Comparison of ENCODE assay signal across 8 cellular contexts in the genomic region with DNA sequence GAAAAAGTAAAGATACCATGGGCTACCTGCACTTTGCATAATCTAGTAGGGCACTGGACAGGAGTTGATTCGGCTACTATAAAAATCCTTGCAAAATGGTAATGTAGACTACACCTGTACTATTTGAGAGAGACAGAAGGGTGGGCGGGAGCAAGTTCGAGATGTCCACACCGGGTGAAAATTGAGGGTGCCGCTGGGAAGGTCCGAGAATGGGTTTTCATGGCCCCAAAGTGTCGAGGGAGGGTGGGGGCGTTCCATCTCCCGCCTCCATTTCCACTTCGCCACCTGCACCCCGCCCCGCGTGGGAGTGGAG. TPM values are rescaled to one million over a fixed set of nuclear protein-coding genes. Genes with fewer than 3 reads are reported as not detected.
DNase-seq lines count a peak whose midpoint lies in the region; ATAC-seq and TF ChIP-seq lines count a peak whose summit lies in the region.

No MANE protein-coding gene starts in this region.

- no peaks in the 10 kb centered on the region for H3K4me1 Mint-ChIP-seq in Calu3 (ENCODE audit: low read depth, unreplicated experiment)

- peaks cover 2% of the 10 kb centered on the region for H3K9me3 Mint-ChIP-seq in Calu3 (ENCODE audit: low read depth, unreplicated experiment)

- no peak for TF ChIP-seq EP300 in upper lobe of left lung (IDR thresholded peaks at IDR 0.05)

- H3K9me3 ChIP-seq in adipocyte (ENCODE audit: control insufficient read depth, low read length) = no peaks in the 10 kb centered on the region
- no peaks in the 10 kb centered on the region for H3K9me3 ChIP-seq in liver (ENCODE audit: control insufficient read depth in 4 of 4, low read length in 3 of 4)
- H3K9me3 ChIP-seq in upper lobe of left lung = no peaks in the 10 kb centered on the region

- peak overlapping the region; percentile 99 for H3K9ac ChIP-seq in adipocyte (ENCODE audit: low read length)
- peak overlapping the region; percentile 80 to 91 for H3K9ac ChIP-seq in liver (ENCODE audit: low read depth in 1 of 2, low read length in 2 of 2)

- ATAC-seq in HG03064 (IDR thresholded peaks at IDR 0.05; ENCODE audit: low read depth, unreplicated experiment) (peak; percentile 3), upper lobe of left lung (ENCODE audit: low FRiP score in 2 of 2) (peak in 1 of 2 donors; percentile 19)

- H3K27ac ChIP-seq in liver (ENCODE audit: low read depth in 1 of 2, low read length in 2 of 2) (peak overlapping the region; percentile 80 to 92), upper lobe of left lung (peak overlapping the region; percentile 89 to 98 (median 92))

- WGBS in liver = under 1% methylated on average over 13 of the region's 13 CpGs
- WGBS in upper lobe of left lung, 2 donors = 0 to 7% methylated on average over 5 to 13 of the region's 13 CpGs

- DNase-seq in Calu3 (no peak), adipocyte (ENCODE audit: low read depth) (no peak), upper lobe of left lung (no peak), SIG-M5 treated with dmso at 0.1 percent for 504 hours (lab: John Stamatoyannopoulos, UW; ENCODE audit: unreplicated experiment) (no peak), germinal center (ENCODE audit: low spot score) (no peak), NCI-H2107 treated with DMSO at 0.1 percent for 48 hours (lab: John Stamatoyannopoulos, UW; ENCODE audit: unreplicated experiment) (no peak)

- peaks cover 18% of the 10 kb centered on the region for H3K36me3 Mint-ChIP-seq in Calu3 (ENCODE audit: insufficient read depth, unreplicated experiment)

- H3K4me1 ChIP-seq in adipocyte (ENCODE audit: control insufficient read depth, insufficient read depth, low read length) (peaks cover 16% of the 10 kb centered on the region), liver (ENCODE audit: control insufficient read depth in 4 of 4, insufficient read depth in 4 of 4, low read length in 3 of 4) (peaks cover 0 to 9% (median 5%) of the 10 kb centered on the region in 4 donors), upper lobe of left lung (peaks cover 10 to 22% (median 12%) of the 10 kb centered on the region in 4 donors)

- H3K36me3 ChIP-seq in adipocyte (ENCODE audit: control insufficient read depth, insufficient read depth, low read length, severe bottlenecking) = peaks cover 1% of the 10 kb centered on the region
- H3K36me3 ChIP-seq in liver (ENCODE audit: control insufficient read depth in 4 of 4, insufficient read depth in 3 of 4, low read depth in 1 of 4, low read length in 3 of 4) = no peaks in the 10 kb centered on the region
- H3K36me3 ChIP-seq in upper lobe of left lung = peaks cover 0 to 6% (median under 1%) of the 10 kb centered on the region in 4 donors

- no peaks in the 10 kb centered on the region for H3K27me3 Mint-ChIP-seq in Calu3 (ENCODE audit: unreplicated experiment)

- BruUV-seq in Calu3 (replicated peaks; lab: Mats Ljungman, UMichigan) = no TSS peak

- no peak for TF ChIP-seq CTCF in Calu3 (IDR thresholded peaks at IDR 0.05; ENCODE audit: unreplicated experiment)
- TF ChIP-seq CTCF in liver (IDR thresholded peaks at IDR 0.05; ENCODE audit: low read depth, low read length, missing input control) = no peak
- no peak for TF ChIP-seq CTCF in upper lobe of left lung (IDR thresholded peaks at IDR 0.05)

- peak overlapping the region; percentile 94 for H3K27ac Mint-ChIP-seq in Calu3 (ENCODE audit: unreplicated experiment)

- TF ChIP-seq RAD21 in liver (IDR thresholded peaks at IDR 0.05) = no peak

- H3K4me3 Mint-ChIP-seq in Calu3 (ENCODE audit: low read depth, unreplicated experiment) = peak overlapping the region; percentile 90

- CTCF ChIA-PET in Calu3 (lab: Charles Lee) = no interaction called here

- H3K27me3 ChIP-seq in adipocyte (replicated peaks; ENCODE audit: control insufficient read depth, insufficient read depth, low read length) = no peaks in the 10 kb centered on the region
- no peaks in the 10 kb centered on the region for H3K27me3 ChIP-seq in liver (ENCODE audit: control insufficient read depth in 4 of 4, insufficient read depth in 4 of 4, low read length in 3 of 4)
- H3K27me3 ChIP-seq in upper lobe of left lung = no peaks in the 10 kb centered on the region

- H3K4me3 ChIP-seq in adipocyte (ENCODE audit: low read length) (peak overlapping the region; percentile 99), liver (ENCODE audit: low read depth in 1 of 3, low read length in 3 of 3) (peak overlapping the region; percentile 76 to 98 (median 78)), upper lobe of left lung (peak overlapping the region; percentile 71 to 81 (median 80))

- intact Hi-C loops in Calu3 (cut with micrococcal nuclease; ENCODE audit: unreplicated experiment) = no loop called here

- TF ChIP-seq POLR2A in upper lobe of left lung (IDR thresholded peaks at IDR 0.05) = no peak

TF ChIP-seq in liver, 16 proteins besides CTCF, POLR2A, EP300 and RAD21:
- TF ChIP-seq GABPA (IDR thresholded peaks at IDR 0.05 in 1 of 2, conservative IDR thresholded peaks at IDR 0.05 in 1 of 2) (no peak), HNF4A (conservative IDR thresholded peaks at IDR 0.05) (no peak), NR2F2 (IDR thresholded peaks at IDR 0.05) (no peak), FOXA2 (IDR thresholded peaks at IDR 0.05) (no peak), SP1 (IDR thresholded peaks at IDR 0.05) (no peak), RXRA (IDR thresholded peaks at IDR 0.05) (no peak), HNF4G (IDR thresholded peaks at IDR 0.05) (no peak), FOXA1 (IDR thresholded peaks at IDR 0.05) (no peak), JUND (IDR thresholded peaks at IDR 0.05) (no peak), EGR1 (IDR thresholded peaks at IDR 0.05; ENCODE audit: low read depth in 2 of 2) (no peak), YY1 (IDR thresholded peaks at IDR 0.05) (no peak), TAF1 (conservative IDR thresholded peaks at IDR 0.05) (no peak)
- TF ChIP-seq, protein P1, sequence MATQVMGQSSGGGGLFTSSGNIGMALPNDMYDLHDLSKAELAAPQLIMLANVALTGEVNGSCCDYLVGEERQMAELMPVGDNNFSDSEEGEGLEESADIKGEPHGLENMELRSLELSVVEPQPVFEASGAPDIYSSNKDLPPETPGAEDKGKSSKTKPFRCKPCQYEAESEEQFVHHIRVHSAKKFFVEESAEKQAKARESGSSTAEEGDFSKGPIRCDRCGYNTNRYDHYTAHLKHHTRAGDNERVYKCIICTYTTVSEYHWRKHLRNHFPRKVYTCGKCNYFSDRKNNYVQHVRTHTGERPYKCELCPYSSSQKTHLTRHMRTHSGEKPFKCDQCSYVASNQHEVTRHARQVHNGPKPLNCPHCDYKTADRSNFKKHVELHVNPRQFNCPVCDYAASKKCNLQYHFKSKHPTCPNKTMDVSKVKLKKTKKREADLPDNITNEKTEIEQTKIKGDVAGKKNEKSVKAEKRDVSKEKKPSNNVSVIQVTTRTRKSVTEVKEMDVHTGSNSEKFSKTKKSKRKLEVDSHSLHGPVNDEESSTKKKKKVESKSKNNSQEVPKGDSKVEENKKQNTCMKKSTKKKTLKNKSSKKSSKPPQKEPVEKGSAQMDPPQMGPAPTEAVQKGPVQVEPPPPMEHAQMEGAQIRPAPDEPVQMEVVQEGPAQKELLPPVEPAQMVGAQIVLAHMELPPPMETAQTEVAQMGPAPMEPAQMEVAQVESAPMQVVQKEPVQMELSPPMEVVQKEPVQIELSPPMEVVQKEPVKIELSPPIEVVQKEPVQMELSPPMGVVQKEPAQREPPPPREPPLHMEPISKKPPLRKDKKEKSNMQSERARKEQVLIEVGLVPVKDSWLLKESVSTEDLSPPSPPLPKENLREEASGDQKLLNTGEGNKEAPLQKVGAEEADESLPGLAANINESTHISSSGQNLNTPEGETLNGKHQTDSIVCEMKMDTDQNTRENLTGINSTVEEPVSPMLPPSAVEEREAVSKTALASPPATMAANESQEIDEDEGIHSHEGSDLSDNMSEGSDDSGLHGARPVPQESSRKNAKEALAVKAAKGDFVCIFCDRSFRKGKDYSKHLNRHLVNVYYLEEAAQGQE (IDR thresholded peaks at IDR 0.05) = no peak
- TF ChIP-seq, protein P2, sequence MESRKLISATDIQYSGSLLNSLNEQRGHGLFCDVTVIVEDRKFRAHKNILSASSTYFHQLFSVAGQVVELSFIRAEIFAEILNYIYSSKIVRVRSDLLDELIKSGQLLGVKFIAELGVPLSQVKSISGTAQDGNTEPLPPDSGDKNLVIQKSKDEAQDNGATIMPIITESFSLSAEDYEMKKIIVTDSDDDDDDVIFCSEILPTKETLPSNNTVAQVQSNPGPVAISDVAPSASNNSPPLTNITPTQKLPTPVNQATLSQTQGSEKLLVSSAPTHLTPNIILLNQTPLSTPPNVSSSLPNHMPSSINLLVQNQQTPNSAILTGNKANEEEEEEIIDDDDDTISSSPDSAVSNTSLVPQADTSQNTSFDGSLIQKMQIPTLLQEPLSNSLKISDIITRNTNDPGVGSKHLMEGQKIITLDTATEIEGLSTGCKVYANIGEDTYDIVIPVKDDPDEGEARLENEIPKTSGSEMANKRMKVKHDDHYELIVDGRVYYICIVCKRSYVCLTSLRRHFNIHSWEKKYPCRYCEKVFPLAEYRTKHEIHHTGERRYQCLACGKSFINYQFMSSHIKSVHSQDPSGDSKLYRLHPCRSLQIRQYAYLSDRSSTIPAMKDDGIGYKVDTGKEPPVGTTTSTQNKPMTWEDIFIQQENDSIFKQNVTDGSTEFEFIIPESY (IDR thresholded peaks at IDR 0.05) = no peak
- TF ChIP-seq, protein P3, sequence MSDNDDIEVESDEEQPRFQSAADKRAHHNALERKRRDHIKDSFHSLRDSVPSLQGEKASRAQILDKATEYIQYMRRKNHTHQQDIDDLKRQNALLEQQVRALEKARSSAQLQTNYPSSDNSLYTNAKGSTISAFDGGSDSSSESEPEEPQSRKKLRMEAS (IDR thresholded peaks at IDR 0.05) = no peak
- TF ChIP-seq, protein P4, sequence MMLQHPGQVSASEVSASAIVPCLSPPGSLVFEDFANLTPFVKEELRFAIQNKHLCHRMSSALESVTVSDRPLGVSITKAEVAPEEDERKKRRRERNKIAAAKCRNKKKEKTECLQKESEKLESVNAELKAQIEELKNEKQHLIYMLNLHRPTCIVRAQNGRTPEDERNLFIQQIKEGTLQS (IDR thresholded peaks at IDR 0.05) = no peak

RNA-seq across cellular contexts. Expression of a gene that starts 0.6 kb away (rescaled TPM):
- total RNA-seq in Calu3 (2022) (59.2 and 64.1 TPM in 2 replicates), liver (10 to 100 TPM; 42.9 to 62.2 TPM), upper lobe of left lung (10 to 100 TPM; 23.0 to 60.9 (median 46.8) TPM)
- 10 to 100 TPM; 23.5 to 41.1 TPM for polyA plus RNA-seq in liver
